Comparison of ENCODE assay signal across 11 cellular contexts in genomic region chrX:24694825-24695224, GRCh38. TPM values are rescaled to one million over a fixed set of nuclear protein-coding genes. Genes with fewer than 3 reads are reported as not detected.
A peak's percentile ranks its signal among the peaks of the same experiment; 100 is the strongest.
DNase-seq lines count a peak whose midpoint lies in the region; ATAC-seq and TF ChIP-seq lines count a peak whose summit lies in the region.
"Had no signal": no experiment of that assay in that cellular context is flagged by ENCODE, and none has a peak within 500 bp of the region (broad histone marks: within the 10 kb centered on the region; RNA-seq: fewer than 3 reads in every experiment).

No MANE protein-coding gene starts in this region.

- no peak overlapping the region for H2BK120ac ChIP-seq in trophoblast cell (ENCODE audit: insufficient read depth, low read length, poor library complexity)

- intact Hi-C loops in left ventricle myocardium inferior (cut with micrococcal nuclease): no loop called here
- intact Hi-C loops in left cardiac atrium (cut with DNase I): no loop called here

- H3K4me3 Mint-ChIP-seq in type B pancreatic cell: peak overlapping the region; percentile 95

- H3K9ac ChIP-seq in SU-DHL-6 (ENCODE audit: low read length) (peak overlapping the region; percentile 82), trophoblast cell (ENCODE audit: low read length) (no peak overlapping the region)
- H3K9ac ChIP-seq: parathyroid adenoma had no signal

- no peak overlapping the region for H3K18ac ChIP-seq in trophoblast cell (ENCODE audit: low read length)

- H3K79me1 ChIP-seq in trophoblast cell (ENCODE audit: low read length): no peaks in the 10 kb centered on the region

- H3K4me1 ChIP-seq in left ventricle myocardium inferior (peaks cover 15% of the 10 kb centered on the region), trophoblast cell (ENCODE audit: control insufficient read depth in 1 of 2, insufficient read depth in 2 of 2, low read length in 2 of 2) (no peaks in the 10 kb centered on the region)
- H3K4me1 ChIP-seq: parathyroid adenoma had no signal

- no peak overlapping the region for H2AK5ac ChIP-seq in trophoblast cell (ENCODE audit: low read length)

- H3K27me3 ChIP-seq in left ventricle myocardium inferior (ENCODE audit: low read depth) (no peaks in the 10 kb centered on the region), SU-DHL-6 (ENCODE audit: low read length) (no peaks in the 10 kb centered on the region), trophoblast cell (ENCODE audit: insufficient read depth, low read length) (no peaks in the 10 kb centered on the region)

- H3K27me3 Mint-ChIP-seq in type B pancreatic cell: no peaks in the 10 kb centered on the region

- WGBS in trophoblast cell (ENCODE audit: extremely low coverage, insufficient coverage, insufficient read length): no CpG with 5 or more reads among the region's 6 CpGs

- H3K9me3 ChIP-seq in left ventricle myocardium inferior (replicated peaks) (no peaks in the 10 kb centered on the region), SU-DHL-6 (ENCODE audit: insufficient read depth, low read length) (no peaks in the 10 kb centered on the region), trophoblast cell (ENCODE audit: insufficient read depth, low read depth, low read length) (no peaks in the 10 kb centered on the region)

- H3K27ac Mint-ChIP-seq in type B pancreatic cell: peak overlapping the region; percentile 32

- no peak overlapping the region for H3K23ac ChIP-seq in trophoblast cell (ENCODE audit: low read length)

- no peak overlapping the region for H3K27ac ChIP-seq in left ventricle myocardium inferior (replicated peaks)
- no peak overlapping the region for H3K27ac ChIP-seq in SU-DHL-6 (ENCODE audit: low read depth, low read length)
- no peak overlapping the region for H3K27ac ChIP-seq in trophoblast cell (ENCODE audit: low read depth, low read length)

- H3K4me2 ChIP-seq in SU-DHL-6 (ENCODE audit: low read depth, low read length, poor library complexity, severe bottlenecking): peak overlapping the region; percentile 79
- no peak overlapping the region for H3K4me2 ChIP-seq in trophoblast cell (ENCODE audit: low read length)

- no peak overlapping the region for H3K4ac ChIP-seq in trophoblast cell (ENCODE audit: low read depth, low read length)

- H3K4me3 ChIP-seq in left ventricle myocardium inferior: peak overlapping the region; percentile 78
- peak overlapping the region; percentile 85 for H3K4me3 ChIP-seq in SU-DHL-6 (ENCODE audit: insufficient read depth, low read length, poor library complexity, severe bottlenecking)
- no peak overlapping the region for H3K4me3 ChIP-seq in trophoblast cell (ENCODE audit: low read depth, low read length)

- H4K12ac ChIP-seq in trophoblast cell (ENCODE audit: low read depth, low read length): no peak overlapping the region

- H3K36me3 Mint-ChIP-seq in type B pancreatic cell: peaks cover 7% of the 10 kb centered on the region

- no peaks in the 10 kb centered on the region for H3K9me2 ChIP-seq in SU-DHL-6 (replicated peaks; ENCODE audit: insufficient read depth, low read length)

- no peaks in the 10 kb centered on the region for H3F3A ChIP-seq in SU-DHL-6 (ENCODE audit: insufficient read depth)

- no peak overlapping the region for H4K8ac ChIP-seq in trophoblast cell (ENCODE audit: low read depth, low read length)

- H2AFZ ChIP-seq in SU-DHL-6 (ENCODE audit: low read depth, low read length, severe bottlenecking) (no peak overlapping the region), trophoblast cell (ENCODE audit: insufficient read depth, low read length, poor library complexity) (no peak overlapping the region)

- TF ChIP-seq CTCF in left ventricle myocardium inferior (IDR thresholded peaks at IDR 0.05; ENCODE audit: borderline replicate concordance) (no peak), SU-DHL-6 (IDR thresholded peaks at IDR 0.05; ENCODE audit: insufficient read depth, low read length, poor library complexity, severe bottlenecking) (no peak), type B pancreatic cell (conservative IDR thresholded peaks at IDR 0.05) (no peak)

- peaks cover 53% of the 10 kb centered on the region for H3K79me2 ChIP-seq in SU-DHL-6 (ENCODE audit: insufficient read depth, low read length)
- peaks cover 2% of the 10 kb centered on the region for H3K79me2 ChIP-seq in trophoblast cell (ENCODE audit: control insufficient read depth, insufficient read depth, low read length, poor library complexity)
- H3K79me2 ChIP-seq: parathyroid adenoma had no signal

- DNase-seq in left ventricle myocardium inferior (no peak), left cardiac atrium (no peak), fibroblast of peridontal ligament (ENCODE audit: extremely low read depth) (peak; percentile 5), type B pancreatic cell (ENCODE audit: extremely low spot score, unreplicated experiment) (no peak), trophoblast cell (no peak), SHP77 (lab: John Stamatoyannopoulos, UW) (no peak)
- DNase-seq: NCI-H1436; stimulated activated naive CD4-positive, alpha-beta T cell had no signal

- no peaks in the 10 kb centered on the region for H4K20me1 ChIP-seq in SU-DHL-6 (ENCODE audit: low read depth, low read length)

- no peak overlapping the region for H2BK5ac ChIP-seq in trophoblast cell (ENCODE audit: low read depth, low read length, poor library complexity)

- H3K36me3 ChIP-seq in left ventricle myocardium inferior (peaks cover 3% of the 10 kb centered on the region), SU-DHL-6 (ENCODE audit: low read length) (no peaks in the 10 kb centered on the region), trophoblast cell (ENCODE audit: control insufficient read depth in 1 of 2, insufficient read depth in 2 of 2, low read length in 2 of 2) (peaks cover 0 to 1% of the 10 kb centered on the region in 2 experiments)

- H3K14ac ChIP-seq in trophoblast cell (ENCODE audit: low read length): no peak overlapping the region

- H3K4me1 Mint-ChIP-seq in type B pancreatic cell (ENCODE audit: unreplicated experiment): peaks cover 33% of the 10 kb centered on the region

- ATAC-seq in left cardiac atrium: no peak
- no peak for ATAC-seq in GM21423 (IDR thresholded peaks at IDR 0.05; ENCODE audit: unreplicated experiment)

- H3K9me3 Mint-ChIP-seq in type B pancreatic cell: no peaks in the 10 kb centered on the region

- H2BK12ac ChIP-seq in trophoblast cell (ENCODE audit: low read length): no peak overlapping the region

- no peak overlapping the region for H4K91ac ChIP-seq in trophoblast cell (ENCODE audit: low read depth, low read length)

RNA-seq across cellular contexts. Expression of gene POLA1, which starts 1.1 kb away (rescaled TPM):
- 7.3 TPM for total RNA-seq in left ventricle myocardium inferior
- 10 to 100 TPM in 1 of 2 donors, 1 to 10 TPM in 1; 8.7 to 10.8 TPM for total RNA-seq in left cardiac atrium
- 22.8 and 44.4 TPM in 2 replicates for total RNA-seq in type B pancreatic cell (ENCODE audit: low replicate concordance)
- polyA plus RNA-seq in trophoblast cell (2013): 5.4 and 6.0 TPM in 2 replicates

RNA-seq across cellular contexts. Expression of gene PCYT1B, which starts 47.7 kb away (rescaled TPM):
- total RNA-seq in left ventricle myocardium inferior: 0.36 TPM
- total RNA-seq in left cardiac atrium: 1 to 10 TPM in 1 of 2 donors, under 1 TPM in 1; 0.68 to 2.8 TPM
- total RNA-seq in type B pancreatic cell (ENCODE audit: low replicate concordance): 5.7 and 21.3 TPM in 2 replicates
- polyA plus RNA-seq in trophoblast cell (2013): 1.1 TPM in 2 replicates
